In genomic region chr15:101767083-101767640, GRCh38 we compare ENCODE assay signal across 15 cellular contexts. TPM values are rescaled to one million over a fixed set of nuclear protein-coding genes. Genes with fewer than 3 reads are reported as not detected.
"Had no signal": no experiment of that assay in that cellular context is flagged by ENCODE, and none has a peak within 500 bp of the region (broad histone marks: within the 10 kb centered on the region; RNA-seq: fewer than 3 reads in every experiment).

No MANE protein-coding gene starts in this region.

RNA-seq across cellular contexts. Expression of gene OR4F6, which starts 36.1 kb away (rescaled TPM):
- total RNA-seq: activated B cell treated with CpG ODN at 0.5 μM for 24 hours; activated CD4-positive, alpha-beta memory T cell treated with anti-CD3 and anti-CD28 coated beads, Interleukin-2, amount 10 ng/mL, durations not matched to agents 7 days and 5 days; activated naive CD8-positive, alpha-beta T cell treated with anti-CD3 and anti-CD28 coated beads for 36 hours; activated T-helper 17 cell treated with anti-CD3 and anti-CD28 coated beads, Interleukin-2, amount 50 U/mL, for 72 hours; cardiac muscle cell; chondrocyte; dermis blood vessel endothelial cell; left colon; lung; mesothelial cell of epicardium; natural killer cell treated with Interleukin-12 subunit alpha and Interleukin-12 subunit beta and Interleukin-15 and Interleukin-18, amount 100 ng/mL, for 72 hours; renal cortical epithelial cell; sigmoid colon; testis; upper lobe of right lung had no signal
- polyA plus RNA-seq: cardiac muscle cell, lung, sigmoid colon had no signal

RNA-seq across cellular contexts. Expression of gene OR4F15, which starts 44.8 kb away (rescaled TPM):
- total RNA-seq: activated B cell treated with CpG ODN at 0.5 μM for 24 hours; activated CD4-positive, alpha-beta memory T cell treated with anti-CD3 and anti-CD28 coated beads, Interleukin-2, amount 10 ng/mL, durations not matched to agents 7 days and 5 days; activated naive CD8-positive, alpha-beta T cell treated with anti-CD3 and anti-CD28 coated beads for 36 hours; activated T-helper 17 cell treated with anti-CD3 and anti-CD28 coated beads, Interleukin-2, amount 50 U/mL, for 72 hours; cardiac muscle cell; chondrocyte; dermis blood vessel endothelial cell; left colon; lung; mesothelial cell of epicardium; natural killer cell treated with Interleukin-12 subunit alpha and Interleukin-12 subunit beta and Interleukin-15 and Interleukin-18, amount 100 ng/mL, for 72 hours; testis; upper lobe of right lung had no signal
- polyA plus RNA-seq: cardiac muscle cell, lung, sigmoid colon had no signal
